In genomic region chr22:33124471-33124870, GRCh38 we compare ENCODE assay signal across 18 cellular contexts.
"Had no signal": no experiment of that assay in that cellular context is flagged by ENCODE, and none has a peak within 500 bp of the region (broad histone marks: within the 10 kb centered on the region; RNA-seq: fewer than 3 reads in every experiment).

No MANE protein-coding gene starts in this region.

- FAIRE-seq: RCC 7860 had no signal

- H3K4me1 ChIP-seq: SJSA1 had no signal

- H3K9me3 ChIP-seq: MG63, SJSA1 had no signal

- H3K27me3 ChIP-seq: MG63, SJSA1 had no signal

- H3K36me3 ChIP-seq: MG63, SJSA1 had no signal

- DNase-seq: KBM-7, MG63, NCI-H1092, NCI-H1105 treated with DMSO at 0.1 percent for 48 hours, NCI-H1436, NCI-H187, NCI-H2029, NCI-H2081 treated with DMSO at 0.1 percent for 48 hours, NCI-H2171 treated with DMSO at 0.1 percent for 48 hours, NCI-H524, NCI-H69, NCI-H774, Right ventricle myocardium superior, RPMI8226, SIG-M5 had no signal

- H3K27ac ChIP-seq: SJSA1, SK-N-MC had no signal

- H3K4me3 ChIP-seq: MG63, SJSA1, SK-N-MC had no signal
